In the genomic region with DNA sequence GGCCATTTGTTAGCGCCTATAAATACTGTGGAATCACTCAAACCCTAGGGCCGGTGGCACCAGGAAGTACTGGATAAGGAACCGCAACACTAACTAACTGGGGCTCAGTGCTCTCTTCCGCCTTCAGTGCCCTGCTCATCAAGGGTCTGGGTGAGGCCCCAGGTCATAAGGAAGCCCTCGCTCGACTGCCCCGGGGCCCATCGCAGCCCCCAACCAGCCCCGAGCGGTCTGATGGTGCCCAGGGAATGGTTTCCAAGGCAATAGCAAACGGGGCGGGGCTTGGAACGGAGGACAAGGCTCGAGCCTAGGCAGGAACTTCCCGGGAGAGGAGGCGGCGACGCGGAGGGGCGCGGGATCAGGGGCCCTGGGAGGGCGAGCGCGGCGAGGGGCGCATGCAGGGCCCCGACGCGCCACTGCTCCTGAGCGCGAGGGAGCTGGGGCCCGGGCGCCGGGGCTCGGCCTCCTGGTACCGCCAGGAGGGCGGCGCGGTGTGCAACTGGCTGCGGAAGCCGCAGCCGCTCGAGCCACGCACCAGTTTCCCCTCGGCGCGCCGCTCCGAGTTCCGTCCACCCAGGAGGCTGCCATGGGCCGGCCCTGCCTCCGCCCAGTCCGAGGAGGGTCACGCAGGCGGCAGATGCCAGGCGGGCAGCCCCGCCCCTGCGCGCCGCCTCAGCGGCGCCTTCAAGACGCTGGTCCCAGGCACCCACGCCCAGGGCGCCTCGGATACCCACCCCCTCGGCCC, we compare ENCODE assay signal across 1 cellular context.
TF ChIP-seq lines count a peak whose summit lies in the region.

A gene with protein sequence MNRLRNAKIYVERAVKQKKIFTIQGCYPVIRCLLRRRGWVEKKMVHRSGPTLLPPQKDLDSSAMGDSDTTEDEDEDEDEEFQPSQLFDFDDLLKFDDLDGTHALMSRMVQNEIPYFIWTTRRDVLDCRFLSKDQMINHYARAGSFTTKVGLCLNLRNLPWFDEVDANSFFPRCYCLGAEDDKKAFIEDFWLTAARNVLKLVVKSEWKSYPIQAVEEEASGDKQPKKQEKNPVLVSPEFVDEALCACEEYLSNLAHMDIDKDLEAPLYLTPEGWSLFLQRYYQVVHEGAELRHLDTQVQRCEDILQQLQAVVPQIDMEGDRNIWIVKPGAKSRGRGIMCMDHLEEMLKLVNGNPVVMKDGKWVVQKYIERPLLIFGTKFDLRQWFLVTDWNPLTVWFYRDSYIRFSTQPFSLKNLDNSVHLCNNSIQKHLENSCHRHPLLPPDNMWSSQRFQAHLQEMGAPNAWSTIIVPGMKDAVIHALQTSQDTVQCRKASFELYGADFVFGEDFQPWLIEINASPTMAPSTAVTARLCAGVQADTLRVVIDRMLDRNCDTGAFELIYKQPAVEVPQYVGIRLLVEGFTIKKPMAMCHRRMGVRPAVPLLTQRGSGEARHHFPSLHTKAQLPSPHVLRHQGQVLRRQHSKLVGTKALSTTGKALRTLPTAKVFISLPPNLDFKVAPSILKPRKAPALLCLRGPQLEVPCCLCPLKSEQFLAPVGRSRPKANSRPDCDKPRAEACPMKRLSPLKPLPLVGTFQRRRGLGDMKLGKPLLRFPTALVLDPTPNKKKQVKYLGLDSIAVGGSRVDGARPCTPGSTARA (plus strand): TSS at position 648 of the 742 bp plus-strand sequence. CDS start 400 bp downstream, outside the sequence.

TF ChIP-seq in HEK293, 187 proteins besides CTCF, POLR2A, EP300 and RAD21 (continued from another document):
- TF ChIP-seq ZNF529 (tag by site-specific recombination; IDR thresholded peaks at IDR 0.05; ENCODE audit: insufficient replicate concordance) (no peak), ZNF37A (tag by site-specific recombination; IDR thresholded peaks at IDR 0.05) (no peak), ZNF660 (tag by site-specific recombination; IDR thresholded peaks at IDR 0.05) (no peak), ZNF621 (tag by site-specific recombination; IDR thresholded peaks at IDR 0.05) (no peak), WT1 (tag by site-specific recombination; IDR thresholded peaks at IDR 0.05) (no peak), ZNF202 (tag by site-specific recombination; IDR thresholded peaks at IDR 0.05; ENCODE audit: borderline replicate concordance) (no peak), ZNF214 (tag by site-specific recombination; IDR thresholded peaks at IDR 0.05; ENCODE audit: borderline replicate concordance) (no peak), ZBTB20 (tag by site-specific recombination; IDR thresholded peaks at IDR 0.05) (peak; percentile 86), ZNF664 (tag by site-specific recombination; IDR thresholded peaks at IDR 0.05) (no peak), ZNF692 (tag by site-specific recombination; IDR thresholded peaks at IDR 0.05) (0 out of 2 replicates have a peak, but pooled peaks have one; percentile 13), ZNF175 (tag by site-specific recombination; IDR thresholded peaks at IDR 0.05) (no peak), KLF9 (tag by site-specific recombination; IDR thresholded peaks at IDR 0.05; ENCODE audit: low read depth) (no peak), ZNF639 (tag by site-specific recombination; IDR thresholded peaks at IDR 0.05) (no peak), EGR2 (tag by site-specific recombination; IDR thresholded peaks at IDR 0.05; ENCODE audit: low read depth) (no peak), ZBTB8A (tag by site-specific recombination; IDR thresholded peaks at IDR 0.05) (0 out of 2 replicates have a peak, but pooled peaks have one; percentile 17), ZNF433 (tag by site-specific recombination; IDR thresholded peaks at IDR 0.05; ENCODE audit: low read depth) (no peak), ZNF239 (tag by site-specific recombination; IDR thresholded peaks at IDR 0.05) (no peak), SP2 (tag by site-specific recombination; IDR thresholded peaks at IDR 0.05) (0 out of 2 replicates have a peak, but pooled peaks have one; percentile 14), ZNF302 (tag by site-specific recombination; IDR thresholded peaks at IDR 0.05; ENCODE audit: low read depth) (no peak), ZNF521 (tag by site-specific recombination; IDR thresholded peaks at IDR 0.05) (no peak), ZFP69B (tag by site-specific recombination; IDR thresholded peaks at IDR 0.05) (no peak), ZNF416 (tag by site-specific recombination; IDR thresholded peaks at IDR 0.05) (no peak), ZNF560 (tag by site-specific recombination; IDR thresholded peaks at IDR 0.05; ENCODE audit: borderline replicate concordance) (no peak), ZNF473 (tag by site-specific recombination; IDR thresholded peaks at IDR 0.05) (no peak), GLIS1 (tag by site-specific recombination; IDR thresholded peaks at IDR 0.05) (peak; percentile 61), SCRT1 (tag by site-specific recombination; IDR thresholded peaks at IDR 0.05; ENCODE audit: borderline replicate concordance) (no peak), ZNF792 (tag by site-specific recombination; IDR thresholded peaks at IDR 0.05) (no peak), ZNF791 (tag by site-specific recombination; IDR thresholded peaks at IDR 0.05) (no peak)
- TF ChIP-seq, protein P1, sequence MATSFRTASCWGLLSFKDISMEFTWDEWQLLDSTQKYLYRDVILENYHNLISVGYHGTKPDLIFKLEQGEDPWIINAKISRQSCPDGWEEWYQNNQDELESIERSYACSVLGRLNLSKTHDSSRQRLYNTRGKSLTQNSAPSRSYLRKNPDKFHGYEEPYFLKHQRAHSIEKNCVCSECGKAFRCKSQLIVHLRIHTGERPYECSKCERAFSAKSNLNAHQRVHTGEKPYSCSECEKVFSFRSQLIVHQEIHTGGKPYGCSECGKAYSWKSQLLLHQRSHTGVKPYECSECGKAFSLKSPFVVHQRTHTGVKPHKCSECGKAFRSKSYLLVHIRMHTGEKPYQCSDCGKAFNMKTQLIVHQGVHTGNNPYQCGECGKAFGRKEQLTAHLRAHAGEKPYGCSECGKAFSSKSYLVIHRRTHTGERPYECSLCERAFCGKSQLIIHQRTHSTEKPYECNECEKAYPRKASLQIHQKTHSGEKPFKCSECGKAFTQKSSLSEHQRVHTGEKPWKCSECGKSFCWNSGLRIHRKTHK (tag by site-specific recombination; IDR thresholded peaks at IDR 0.05), result no peak
- TF ChIP-seq, protein P2, sequence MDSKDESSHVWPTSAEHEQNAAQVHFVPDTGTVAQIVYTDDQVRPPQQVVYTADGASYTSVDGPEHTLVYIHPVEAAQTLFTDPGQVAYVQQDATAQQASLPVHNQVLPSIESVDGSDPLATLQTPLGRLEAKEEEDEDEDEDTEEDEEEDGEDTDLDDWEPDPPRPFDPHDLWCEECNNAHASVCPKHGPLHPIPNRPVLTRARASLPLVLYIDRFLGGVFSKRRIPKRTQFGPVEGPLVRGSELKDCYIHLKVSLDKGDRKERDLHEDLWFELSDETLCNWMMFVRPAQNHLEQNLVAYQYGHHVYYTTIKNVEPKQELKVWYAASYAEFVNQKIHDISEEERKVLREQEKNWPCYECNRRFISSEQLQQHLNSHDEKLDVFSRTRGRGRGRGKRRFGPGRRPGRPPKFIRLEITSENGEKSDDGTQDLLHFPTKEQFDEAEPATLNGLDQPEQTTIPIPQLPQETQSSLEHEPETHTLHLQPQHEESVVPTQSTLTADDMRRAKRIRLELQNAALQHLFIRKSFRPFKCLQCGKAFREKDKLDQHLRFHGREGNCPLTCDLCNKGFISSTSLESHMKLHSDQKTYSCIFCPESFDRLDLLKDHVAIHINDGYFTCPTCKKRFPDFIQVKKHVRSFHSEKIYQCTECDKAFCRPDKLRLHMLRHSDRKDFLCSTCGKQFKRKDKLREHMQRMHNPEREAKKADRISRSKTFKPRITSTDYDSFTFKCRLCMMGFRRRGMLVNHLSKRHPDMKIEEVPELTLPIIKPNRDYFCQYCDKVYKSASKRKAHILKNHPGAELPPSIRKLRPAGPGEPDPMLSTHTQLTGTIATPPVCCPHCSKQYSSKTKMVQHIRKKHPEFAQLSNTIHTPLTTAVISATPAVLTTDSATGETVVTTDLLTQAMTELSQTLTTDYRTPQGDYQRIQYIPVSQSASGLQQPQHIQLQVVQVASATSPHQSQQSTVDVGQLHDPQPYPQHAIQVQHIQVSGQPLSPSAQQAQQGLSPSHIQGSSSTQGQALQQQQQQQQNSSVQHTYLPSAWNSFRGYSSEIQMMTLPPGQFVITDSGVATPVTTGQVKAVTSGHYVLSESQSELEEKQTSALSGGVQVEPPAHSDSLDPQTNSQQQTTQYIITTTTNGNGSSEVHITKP (tag by site-specific recombination; IDR thresholded peaks at IDR 0.05), result no peak
- TF ChIP-seq, protein P3, sequence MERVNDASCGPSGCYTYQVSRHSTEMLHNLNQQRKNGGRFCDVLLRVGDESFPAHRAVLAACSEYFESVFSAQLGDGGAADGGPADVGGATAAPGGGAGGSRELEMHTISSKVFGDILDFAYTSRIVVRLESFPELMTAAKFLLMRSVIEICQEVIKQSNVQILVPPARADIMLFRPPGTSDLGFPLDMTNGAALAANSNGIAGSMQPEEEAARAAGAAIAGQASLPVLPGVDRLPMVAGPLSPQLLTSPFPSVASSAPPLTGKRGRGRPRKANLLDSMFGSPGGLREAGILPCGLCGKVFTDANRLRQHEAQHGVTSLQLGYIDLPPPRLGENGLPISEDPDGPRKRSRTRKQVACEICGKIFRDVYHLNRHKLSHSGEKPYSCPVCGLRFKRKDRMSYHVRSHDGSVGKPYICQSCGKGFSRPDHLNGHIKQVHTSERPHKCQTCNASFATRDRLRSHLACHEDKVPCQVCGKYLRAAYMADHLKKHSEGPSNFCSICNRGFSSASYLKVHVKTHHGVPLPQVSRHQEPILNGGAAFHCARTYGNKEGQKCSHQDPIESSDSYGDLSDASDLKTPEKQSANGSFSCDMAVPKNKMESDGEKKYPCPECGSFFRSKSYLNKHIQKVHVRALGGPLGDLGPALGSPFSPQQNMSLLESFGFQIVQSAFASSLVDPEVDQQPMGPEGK (tag by site-specific recombination; IDR thresholded peaks at IDR 0.05), result 0 out of 2 replicates have a peak, but pooled peaks have one; percentile 3
